Comparison of ENCODE assay signal across 28 cellular contexts in the genomic region with DNA sequence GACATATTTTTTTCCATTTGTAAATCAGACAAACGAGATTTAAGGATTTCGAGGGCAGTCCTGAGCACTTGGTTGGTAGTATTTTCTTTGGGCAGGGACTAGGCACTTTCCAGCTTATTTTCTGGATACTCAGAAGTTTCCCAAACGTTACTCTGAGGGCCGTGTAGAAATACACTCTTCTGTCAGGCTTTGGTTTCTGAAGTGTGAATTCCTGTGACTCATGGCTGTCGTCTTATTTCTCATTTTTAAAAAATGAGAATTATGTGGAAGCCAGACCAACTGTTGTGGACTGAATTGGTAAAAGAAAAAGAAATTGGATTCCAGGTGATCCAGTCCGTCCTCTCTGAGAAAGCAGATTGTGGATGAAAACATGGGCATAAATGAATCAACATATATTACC.
DNase-seq lines count a peak whose midpoint lies in the region; TF ChIP-seq lines count a peak whose summit lies in the region.
"Had no signal": no experiment of that assay in that cellular context is flagged by ENCODE, and none has a peak within 500 bp of the region (broad histone marks: within the 10 kb centered on the region; RNA-seq: fewer than 3 reads in every experiment).

No MANE protein-coding gene starts in this region.

- H3K27me3 ChIP-seq in brain microvascular endothelial cell (replicated peaks) (no peaks in the 10 kb centered on the region), transverse colon (no peaks in the 10 kb centered on the region)
- H3K27me3 ChIP-seq: breast epithelium, colonic mucosa, MG63, neural progenitor cell, sigmoid colon had no signal

- TF ChIP-seq CTCF in brain microvascular endothelial cell (IDR thresholded peaks at IDR 0.05; ENCODE audit: low read depth, low read length, missing control alignments) (no peak), transverse colon (IDR thresholded peaks at IDR 0.05) (no peak)

- DNase-seq in AG08395 (ENCODE audit: low spot score) (peak; percentile 15), HT1080 (ENCODE audit: low read depth) (peak; percentile 2), brain microvascular endothelial cell (peak; percentile 32), middle frontal gyrus (ENCODE audit: extremely low spot score, low spot score) (peak; percentile 51), transverse colon (no peak), HK-2 (ENCODE audit: unreplicated experiment) (no peak), NCI-H2081 (lab: John Stamatoyannopoulos, UW) (no peak)
- no peak for DNase-seq in activated CD4-positive, alpha-beta T cell treated with anti-CD3 and anti-CD28 coated beads for 1 hour
- DNase-seq: activated CD4-positive, alpha-beta memory T cell treated with anti-CD3 and anti-CD28 coated beads, Interleukin-2, amount 10 ng/mL, durations not matched to agents 7 days and 5 days; activated effector memory CD4-positive, alpha-beta T cell treated with Interleukin-2 at 50 U/mL for 16 hours; activated naive CD8-positive, alpha-beta T cell treated with anti-CD3 and anti-CD28 coated beads, Interleukin-2, amount 10 ng/mL, durations not matched to agents 7 days and 5 days; activated T-cell treated with anti-CD3 and anti-CD28 coated beads for 4 hours; colonic mucosa; effector memory CD8-positive, alpha-beta T cell; HCEC 1CT; kidney; MG63; NCI-H1417 treated with DMSO at 0.1 percent for 48 hours; NCI-H524; NK-92 treated with Interleukin-12 subunit alpha and Interleukin-12 subunit beta, amount 100 ng/mL, for 24 hours; posterior cingulate gyrus; SIG-M5; sigmoid colon; stimulated activated CD8-positive, alpha-beta memory T cell treated with anti-CD3 and anti-CD28 coated beads, Interleukin-4, amount 100 ng/mL, for 48 hours; T-cell had no signal

- in situ Hi-C loops in brain microvascular endothelial cell (cut with HindIII; ENCODE audit: low pct_ligation_motif_present, low sequenced_read_pairs) (no loop called here), transverse colon (cut with MboI; ENCODE audit: low pct_ligation_motif_present in 1 of 4, low pct_unique_long_range_greater_than_20kb in 1 of 4, low sequenced_read_pairs in 3 of 4) (no loop called here)

- H3K36me3 ChIP-seq in brain microvascular endothelial cell (replicated peaks) (no peaks in the 10 kb centered on the region), transverse colon (no peaks in the 10 kb centered on the region)
- H3K36me3 ChIP-seq: breast epithelium, colonic mucosa, esophagus muscularis mucosa, MG63, neural progenitor cell, sigmoid colon had no signal

- no peaks in the 10 kb centered on the region for H3K4me1 ChIP-seq in transverse colon
- H3K4me1 ChIP-seq: breast epithelium, colonic mucosa, esophagus muscularis mucosa, neural progenitor cell had no signal

- no peak for TF ChIP-seq EP300 in transverse colon (IDR thresholded peaks at IDR 0.05; ENCODE audit: low read depth)

- H3K27ac ChIP-seq in brain microvascular endothelial cell (no peak overlapping the region), transverse colon (no peak overlapping the region)
- H3K27ac ChIP-seq: breast epithelium, colonic mucosa, esophagus muscularis mucosa, neural progenitor cell, sigmoid colon had no signal

- intact Hi-C loops in transverse colon (cut with DNase I; ENCODE audit: low total_unique reads): no loop called here

- H3K4me3 ChIP-seq in brain microvascular endothelial cell (ENCODE audit: low read depth, low read length) (no peak overlapping the region), transverse colon (no peak overlapping the region)
- H3K4me3 ChIP-seq: breast epithelium, colonic mucosa, esophagus muscularis mucosa, MG63, neural progenitor cell, sigmoid colon had no signal

- TF ChIP-seq POLR2A in transverse colon (IDR thresholded peaks at IDR 0.05): no peak

- no peaks in the 10 kb centered on the region for H3K9me3 ChIP-seq in transverse colon
- H3K9me3 ChIP-seq: breast epithelium, colonic mucosa, esophagus muscularis mucosa, MG63, sigmoid colon had no signal

- WGBS in transverse colon (ENCODE audit: low coverage in 1 of 2), 2 donors: 68 to 88% methylated on average over 4 to 6 of the region's 6 CpGs

Comparison
In these comparisons a context has a peak if more than half of its experiments do, and no peak if none do; other contexts are left out.
1. DNase-seq: peak in AG08395 (single experiment), HT1080 (single experiment), brain microvascular endothelial cell (single experiment) and middle frontal gyrus (single experiment); none in transverse colon (single experiment), HK-2 (single experiment), NCI-H2081 (0 of 2) and activated CD4-positive, alpha-beta T cell treated with anti-CD3 and anti-CD28 coated beads for 1 hour (single experiment).